ENCODE assay signal across 8 cellular contexts in the genomic region with DNA sequence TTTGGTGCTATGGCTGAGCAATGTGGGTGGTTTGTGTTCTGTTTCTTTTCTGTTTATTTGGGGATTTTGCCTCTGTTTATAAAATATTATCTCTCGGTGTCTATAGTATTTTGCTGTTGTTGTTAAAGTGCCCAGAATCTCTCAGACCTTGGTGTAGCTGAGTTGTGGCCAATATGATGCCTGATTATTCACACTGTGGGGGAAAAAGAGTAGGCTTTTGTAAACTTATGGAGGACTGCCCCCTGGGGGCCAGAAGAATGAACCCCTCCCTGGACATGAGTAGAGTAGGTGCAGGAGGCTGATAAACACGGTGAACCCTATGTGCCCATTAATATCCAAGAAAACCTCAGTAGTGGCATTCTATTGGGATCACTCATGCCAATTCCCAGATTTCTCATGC. TPM values are rescaled to one million over a fixed set of nuclear protein-coding genes. Genes with fewer than 3 reads are reported as not detected.
A peak's percentile ranks its signal among the peaks of the same experiment; 100 is the strongest.
DNase-seq lines count a peak whose midpoint lies in the region; ATAC-seq and TF ChIP-seq lines count a peak whose summit lies in the region.

No MANE protein-coding gene starts in this region.

- WGBS in gastroesophageal sphincter (ENCODE audit: low coverage in 1 of 2), 2 donors, result 0 to 22% methylated on average over 1 to 2 of the region's 2 CpGs
- WGBS in prostate gland, result 10% methylated on average over 2 of the region's 2 CpGs

- no peaks in the 10 kb centered on the region for H3K4me1 ChIP-seq in RWPE2 (ENCODE audit: insufficient read depth, poor library complexity, severe bottlenecking)
- H3K4me1 ChIP-seq in gastroesophageal sphincter, result peaks cover 8 to 32% (median 13%) of the 10 kb centered on the region in 3 donors
- H3K4me1 ChIP-seq in prostate gland (replicated peaks), result peaks cover 6% of the 10 kb centered on the region

- DNase-seq in A172 (ENCODE audit: low spot score) (peak; percentile 90), M059J (ENCODE audit: low read depth) (peak; percentile 81), RWPE2 (ENCODE audit: low spot score) (no peak), prostate gland (ENCODE audit: low spot score) (peak; percentile 63)

- no peaks in the 10 kb centered on the region for H3K9me3 ChIP-seq in RWPE2 (ENCODE audit: severe bottlenecking)
- H3K9me3 ChIP-seq in gastroesophageal sphincter, result no peaks in the 10 kb centered on the region
- H3K9me3 ChIP-seq in prostate gland, result no peaks in the 10 kb centered on the region

- no peaks in the 10 kb centered on the region for H3K27me3 ChIP-seq in RWPE2 (ENCODE audit: insufficient read depth, poor library complexity, severe bottlenecking)
- H3K27me3 ChIP-seq in gastroesophageal sphincter, result no peaks in the 10 kb centered on the region
- H3K27me3 ChIP-seq in prostate gland (replicated peaks; ENCODE audit: insufficient read depth), result no peaks in the 10 kb centered on the region

- intact Hi-C loops in prostate gland (cut with DNase I), result loop anchor here (2.0 to 5.0 kb wide), 3 partner anchors 106 to 327 kb away; no protein-coding TSS in a partner anchor

- peak; percentile 58 for ATAC-seq in GM18505 (IDR thresholded peaks at IDR 0.05; ENCODE audit: unreplicated experiment)
- ATAC-seq in RWPE2 (ENCODE audit: low read depth), result peak; percentile 86
- peak; percentile 62 for ATAC-seq in gastroesophageal sphincter
- no peak for ATAC-seq in HG03135 (IDR thresholded peaks at IDR 0.05; ENCODE audit: unreplicated experiment)
- no peak for ATAC-seq in HG02973 (IDR thresholded peaks at IDR 0.05; ENCODE audit: unreplicated experiment)

- no peak overlapping the region for H3K4me3 ChIP-seq in RWPE2 (ENCODE audit: severe bottlenecking)
- H3K4me3 ChIP-seq in gastroesophageal sphincter, result no peak overlapping the region
- H3K4me3 ChIP-seq in prostate gland, result no peak overlapping the region

- no peak for TF ChIP-seq EP300 in gastroesophageal sphincter (IDR thresholded peaks at IDR 0.05)

- TF ChIP-seq CTCF in RWPE2 (IDR thresholded peaks at IDR 0.05; ENCODE audit: poor library complexity, severe bottlenecking) (peak; percentile 78), gastroesophageal sphincter (IDR thresholded peaks at IDR 0.05) (peak; percentile 65 to 86 (median 84)), prostate gland (IDR thresholded peaks at IDR 0.05) (peak; percentile 39 to 76 (median 70))

- H3K36me3 ChIP-seq in RWPE2 (ENCODE audit: low read depth), result no peaks in the 10 kb centered on the region
- H3K36me3 ChIP-seq in gastroesophageal sphincter, result no peaks in the 10 kb centered on the region
- H3K36me3 ChIP-seq in prostate gland, result no peaks in the 10 kb centered on the region

- H3K27ac ChIP-seq in RWPE2 (ENCODE audit: poor library complexity, severe bottlenecking) (no peak overlapping the region), gastroesophageal sphincter (peak overlapping the region; percentile 36 to 89 (median 68)), prostate gland (no peak overlapping the region)

- TF ChIP-seq POLR2A in GM18505 (IDR thresholded peaks at IDR 0.05; ENCODE audit: borderline replicate concordance, extremely low read depth, insufficient read depth, insufficient read length), result no peak
- no peak for TF ChIP-seq POLR2A in gastroesophageal sphincter (IDR thresholded peaks at IDR 0.05)
- TF ChIP-seq POLR2A in prostate gland (IDR thresholded peaks at IDR 0.05), result no peak

RNA-seq across cellular contexts. Expression of gene DPYSL3, which starts 49.0 kb away (rescaled TPM):
- 308 and 485 TPM in 2 replicates for total RNA-seq in A172 (2014; rRNA removed; shearing (Covaris generic))
- 70.7 and 88.2 TPM in 2 replicates for total RNA-seq in M059J (2014; rRNA removed; shearing (Covaris generic))
- 100 to 1,000 TPM; 175 to 475 (median 290) TPM for total RNA-seq in gastroesophageal sphincter
- total RNA-seq in prostate gland, result 100 to 1,000 TPM; 113 to 126 TPM

Comparison
In these comparisons a context has a peak if more than half of its experiments do, and no peak if none do; other contexts are left out.
1. ATAC-seq: peak in GM18505 (single experiment), RWPE2 (single experiment) and gastroesophageal sphincter (single experiment); none in HG03135 (single experiment) and HG02973 (single experiment).
2. H3K27ac ChIP-seq: peak in gastroesophageal sphincter (4 of 4); none in RWPE2 (single experiment) and prostate gland (0 of 2).
3. Peak in every context shown above with its lines, with median percentiles within 50 percentile points of each other: CTCF ChIP-seq.